In the genomic region with DNA sequence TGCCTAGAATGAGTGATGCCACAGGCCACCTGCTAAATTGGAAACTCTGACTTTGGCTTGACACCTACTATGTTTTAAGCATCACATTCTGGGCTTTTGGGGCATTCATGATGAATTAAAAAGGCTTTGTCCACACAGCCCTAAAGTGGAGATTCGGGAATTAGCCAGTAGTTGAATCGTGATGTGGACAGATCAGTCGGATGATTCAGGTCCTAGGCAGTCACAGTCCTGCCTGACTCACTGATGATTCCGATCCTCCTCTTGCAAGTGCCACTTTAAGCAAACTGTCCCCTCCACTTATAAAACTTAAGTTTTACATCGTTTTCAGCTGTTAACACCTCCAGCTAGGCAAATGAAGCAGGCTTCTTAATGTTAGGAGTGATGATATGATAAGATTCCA, we compare ENCODE assay signal across 21 cellular contexts.
DNase-seq lines count a peak whose midpoint lies in the region; ATAC-seq and TF ChIP-seq lines count a peak whose summit lies in the region.
"Had no signal": no experiment of that assay in that cellular context is flagged by ENCODE, and none has a peak within 500 bp of the region (broad histone marks: within the 10 kb centered on the region; RNA-seq: fewer than 3 reads in every experiment).

No MANE protein-coding gene starts in this region.

- no peak overlapping the region for H2AFZ ChIP-seq in trophoblast cell (ENCODE audit: insufficient read depth, low read length, poor library complexity)

- H2BK5ac ChIP-seq in trophoblast cell (ENCODE audit: low read depth, low read length, poor library complexity) = no peak overlapping the region

- no peak overlapping the region for H3K4ac ChIP-seq in trophoblast cell (ENCODE audit: low read depth, low read length)

- ATAC-seq in HG03469 (IDR thresholded peaks at IDR 0.05; ENCODE audit: unreplicated experiment) (no peak), HG02759 (IDR thresholded peaks at IDR 0.05; ENCODE audit: unreplicated experiment) (no peak)

- no peak overlapping the region for H4K12ac ChIP-seq in trophoblast cell (ENCODE audit: low read depth, low read length)

- no peak overlapping the region for H4K91ac ChIP-seq in trophoblast cell (ENCODE audit: low read depth, low read length)

- DNase-seq in EL (peak; percentile 63), RPMI7951 (ENCODE audit: low read depth) (peak; percentile 71), fibroblast of gingiva (ENCODE audit: low read depth) (peak; percentile 42), trophoblast cell (peak; percentile 45 to 57), GM13977 (ENCODE audit: low spot score) (no peak)
- no peak for DNase-seq in stimulated activated CD4-positive, alpha-beta T cell treated with anti-CD3 and anti-CD28 coated beads, Interleukin-2, amount 100 ng/mL, for 48 hours
- DNase-seq: activated CD4-positive, alpha-beta memory T cell treated with anti-CD3 and anti-CD28 coated beads, Interleukin-2, amount 10 ng/mL, durations not matched to agents 7 days and 5 days; activated naive CD8-positive, alpha-beta T cell treated with anti-CD3 and anti-CD28 coated beads for 36 hours; activated T-cell treated with anti-CD3 and anti-CD28 coated beads, Interleukin-2, amount 50 U/mL, for 24 hours; effector CD8-positive, alpha-beta T cell; Kasumi-1; left ventricle myocardium inferior; NCI-H1436 treated with DMSO at 0.1 percent for 48 hours; nucleus accumbens; Peyer's patch; stimulated activated CD4-positive, alpha-beta T cell treated with anti-CD3 and anti-CD28 coated beads, Interleukin-1b, Interleukin-23, amount 100 ng/mL, for 48 hours had no signal

- H3K9me3 ChIP-seq in trophoblast cell (ENCODE audit: insufficient read depth, low read depth, low read length) = no peaks in the 10 kb centered on the region
- H3K9me3 ChIP-seq: Peyer's patch, right atrium auricular region, vagina had no signal

- WGBS in trophoblast cell (ENCODE audit: extremely low coverage, insufficient coverage, insufficient read length) = no CpG with 5 or more reads among the region's 5 CpGs

- no peaks in the 10 kb centered on the region for H3K79me1 ChIP-seq in trophoblast cell (ENCODE audit: low read length)

- H3K36me3 ChIP-seq in trophoblast cell (ENCODE audit: control insufficient read depth in 1 of 2, insufficient read depth in 2 of 2, low read length in 2 of 2) = no peaks in the 10 kb centered on the region
- H3K36me3 ChIP-seq: left ventricle myocardium inferior, Peyer's patch, right atrium auricular region, vagina had no signal

- no peak overlapping the region for H3K9ac ChIP-seq in trophoblast cell (ENCODE audit: low read length)

- H3K4me2 ChIP-seq in trophoblast cell (ENCODE audit: low read length) = no peak overlapping the region

- no peak overlapping the region for H2AK5ac ChIP-seq in trophoblast cell (ENCODE audit: low read length)

- H3K14ac ChIP-seq in trophoblast cell (ENCODE audit: low read length) = no peak overlapping the region

- no peak overlapping the region for H3K27ac ChIP-seq in trophoblast cell (ENCODE audit: low read depth, low read length)
- H3K27ac ChIP-seq: left ventricle myocardium inferior, Peyer's patch, right atrium auricular region, vagina, VCaP had no signal

- H2BK12ac ChIP-seq in trophoblast cell (ENCODE audit: low read length) = no peak overlapping the region

- no peaks in the 10 kb centered on the region for H3K4me1 ChIP-seq in trophoblast cell (ENCODE audit: control insufficient read depth in 1 of 2, insufficient read depth in 2 of 2, low read length in 2 of 2)
- H3K4me1 ChIP-seq: left ventricle myocardium inferior, right atrium auricular region, vagina had no signal

- no peak overlapping the region for H2BK120ac ChIP-seq in trophoblast cell (ENCODE audit: insufficient read depth, low read length, poor library complexity)

- TF ChIP-seq CTCF in GM13977 (IDR thresholded peaks at IDR 0.05; ENCODE audit: extremely low read depth, insufficient read depth, missing control alignments) = no peak

- H3K18ac ChIP-seq in trophoblast cell (ENCODE audit: low read length) = no peak overlapping the region

- H3K4me3 ChIP-seq in trophoblast cell (ENCODE audit: low read depth, low read length) = no peak overlapping the region
- H3K4me3 ChIP-seq: left ventricle myocardium inferior, Peyer's patch, right atrium auricular region, vagina had no signal

- no peaks in the 10 kb centered on the region for H3K79me2 ChIP-seq in trophoblast cell (ENCODE audit: control insufficient read depth, insufficient read depth, low read length, poor library complexity)

- in situ Hi-C loops in GM13977 (cut with MboI; ENCODE audit: low pct_unique_long_range_greater_than_20kb, low sequenced_read_pairs, unreplicated experiment) = loop anchor here (5.0 to 25.0 kb wide), 2 partner anchors 464 to 659 kb away; a partner anchor contains a TSS

- no peaks in the 10 kb centered on the region for H3K27me3 ChIP-seq in trophoblast cell (ENCODE audit: insufficient read depth, low read length)
- H3K27me3 ChIP-seq: Peyer's patch, right atrium auricular region, vagina had no signal

- no peak overlapping the region for H4K8ac ChIP-seq in trophoblast cell (ENCODE audit: low read depth, low read length)

- no peak overlapping the region for H3K23ac ChIP-seq in trophoblast cell (ENCODE audit: low read length)

Comparison
In these comparisons a context has a peak if more than half of its experiments do, and no peak if none do; other contexts are left out.
1. DNase-seq: peak in EL (single experiment), RPMI7951 (single experiment), fibroblast of gingiva (single experiment) and trophoblast cell (2 of 2); none in GM13977 (single experiment) and stimulated activated CD4-positive, alpha-beta T cell treated with anti-CD3 and anti-CD28 coated beads, Interleukin-2, amount 100 ng/mL, for 48 hours (0 of 2).